8 cellular contexts compared by ENCODE assay signal in the genomic region with DNA sequence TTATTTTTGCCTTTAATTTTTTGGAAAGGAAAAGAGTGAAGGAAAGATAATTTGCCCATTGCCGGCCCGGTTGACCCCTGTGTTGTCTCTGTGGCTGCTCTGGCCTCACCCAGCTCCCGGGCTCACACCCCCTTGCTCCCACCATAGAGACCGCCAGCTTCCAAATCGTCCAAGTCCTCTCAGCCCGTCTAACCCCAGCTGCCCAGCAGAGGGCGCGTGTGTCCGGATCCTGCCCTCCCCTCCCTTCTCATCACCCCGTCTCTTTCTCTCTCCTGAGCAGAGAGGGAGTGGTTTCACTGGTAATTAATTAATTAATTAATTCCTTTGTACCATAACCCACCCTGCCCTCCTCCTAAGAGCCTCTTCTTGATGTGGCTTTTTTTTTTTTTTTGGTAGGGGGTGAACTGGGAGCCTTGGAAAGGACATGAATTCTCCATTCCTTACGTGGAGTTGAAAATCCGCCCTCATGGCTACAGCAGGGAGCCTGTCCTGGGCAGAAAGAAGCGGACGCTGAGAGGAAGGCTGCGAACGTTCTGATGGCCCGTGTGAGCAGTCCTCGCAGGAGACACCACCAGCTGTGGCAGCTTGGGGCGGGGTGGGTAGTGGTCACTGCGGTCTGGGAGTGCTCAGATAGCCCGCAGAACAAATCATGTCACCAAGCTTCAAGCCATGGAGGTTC. TPM values are rescaled to one million over a fixed set of nuclear protein-coding genes. Genes with fewer than 3 reads are reported as not detected.
DNase-seq lines count a peak whose midpoint lies in the region; FAIRE-seq and TF ChIP-seq lines count a peak whose summit lies in the region.

No MANE protein-coding gene starts in this region.

- H3K36me3 ChIP-seq in bronchial epithelial cell (ENCODE audit: control insufficient read depth, insufficient read depth, low read length) = no peaks in the 10 kb centered on the region

- H3K4me3 ChIP-seq in bronchial epithelial cell (ENCODE audit: low read depth, low read length) = no peak overlapping the region

- no peak for FAIRE-seq in bronchial epithelial cell (lab: Jason Lieb, UNC)

- DNase-seq in DMS53 treated with DMSO at 0.1 percent for 48 hours (lab: John Stamatoyannopoulos, UW; ENCODE audit: unreplicated experiment) = peak; percentile 55
- peak; percentile 88 for DNase-seq in HEK293T (ENCODE audit: extremely low spot score)
- peak; percentile 69 for DNase-seq in NCI-H2171 treated with DMSO at 0.1 percent for 48 hours (lab: John Stamatoyannopoulos, UW)
- DNase-seq in activated CD4-positive, CD25-positive, alpha-beta regulatory T cell (lab: John Stamatoyannopoulos, UW) = peak; percentile 42 to 62 (median 48)
- DNase-seq in bronchial epithelial cell (ENCODE audit: low read depth) = peak; percentile 48
- DNase-seq in kidney glomerular epithelial cell (lab: John Stamatoyannopoulos, UW) = peak; percentile 64
- DNase-seq in stimulated activated CD4-positive, alpha-beta T cell treated with anti-CD3 and anti-CD28 coated beads, Interleukin-4, amount 100 ng/mL, for 4 hours = peak; percentile 46 to 68
- no peak for DNase-seq in NCI-H2029 treated with DMSO at 0.1 percent for 48 hours (lab: John Stamatoyannopoulos, UW)

- TF ChIP-seq CTCF in bronchial epithelial cell (IDR thresholded peaks at IDR 0.05; ENCODE audit: insufficient read depth, low read length, severe bottlenecking) = peak; percentile 95

- H3K27me3 ChIP-seq in bronchial epithelial cell (ENCODE audit: control insufficient read depth, insufficient read depth, low read length) = no peaks in the 10 kb centered on the region

- CTCF ChIA-PET in HEK293T (lab: Yijun Ruan, JAX) = interaction anchor here (0.5 to 3.1 kb wide), 20 partner anchors 9 to 1082 kb away, joined by 3 to 20 read pairs (median 4); a partner anchor contains a TSS

- POLR2A ChIA-PET in HEK293T (lab: Yijun Ruan, JAX) = interaction anchor here (0.7 to 0.8 kb wide), 2 partner anchors 123 to 124 kb away, joined by 3 read pairs; a partner anchor contains a TSS

TF ChIP-seq in HEK293T, 16 proteins besides CTCF, POLR2A, EP300 and RAD21:
- TF ChIP-seq SP1 (IDR thresholded peaks at IDR 0.05) = no peak
- no peak for TF ChIP-seq BHLHE40 (IDR thresholded peaks at IDR 0.05; ENCODE audit: borderline replicate concordance)
- no peak for TF ChIP-seq LEF1 (IDR thresholded peaks at IDR 0.05; ENCODE audit: borderline replicate concordance)
- TF ChIP-seq L3MBTL2 (conservative IDR thresholded peaks at IDR 0.05) = no peak
- no peak for TF ChIP-seq ARNT (IDR thresholded peaks at IDR 0.05)
- no peak for TF ChIP-seq FOXA1 (IDR thresholded peaks at IDR 0.05)
- no peak for TF ChIP-seq TARDBP (IDR thresholded peaks at IDR 0.05)
- TF ChIP-seq FOXK2 (IDR thresholded peaks at IDR 0.05) = no peak
- no peak for TF ChIP-seq ELF4 (IDR thresholded peaks at IDR 0.05)
- TF ChIP-seq HDGF (IDR thresholded peaks at IDR 0.05; ENCODE audit: borderline replicate concordance) = no peak
- no peak for TF ChIP-seq NFRKB (IDR thresholded peaks at IDR 0.05)
- TF ChIP-seq SUZ12 (IDR thresholded peaks at IDR 0.05) = no peak
- no peak for TF ChIP-seq ZNF384 (IDR thresholded peaks at IDR 0.05)

RNA-seq across cellular contexts. Expression of a gene that starts 45.9 kb away (rescaled TPM):
- total RNA-seq in bronchial epithelial cell = 2.7 and 3.9 TPM in 2 replicates
